In genomic region chr5:170176916-170177315, GRCh38 we compare ENCODE assay signal across 20 cellular contexts.
"Had no signal": no experiment of that assay in that cellular context is flagged by ENCODE, and none has a peak within 500 bp of the region (broad histone marks: within the 10 kb centered on the region; RNA-seq: fewer than 3 reads in every experiment).

No MANE protein-coding gene starts in this region.

- DNase-seq: activated CD4-positive, alpha-beta memory T cell treated with anti-CD3 and anti-CD28 coated beads for 36 hours; activated CD4-positive, alpha-beta T cell treated with anti-CD3 and anti-CD28 coated beads, Interleukin-2, amount 10 ng/mL, durations not matched to agents 7 days and 5 days; activated CD4-positive, CD25-positive, alpha-beta regulatory T cell; activated CD8-positive, alpha-beta memory T cell treated with anti-CD3 and anti-CD28 coated beads for 24 hours; activated gamma-delta T cell; activated naive CD4-positive, alpha-beta T cell treated with anti-CD3 and anti-CD28 coated beads for 36 hours; activated T-cell treated with anti-CD3 and anti-CD28 coated beads, Interleukin-2, amount 50 U/mL, for 48 hours; amygdala; KBM-7; NCI-H1092; NCI-H1417; NCI-H1930; NCI-H2171; NCI-H446; NCI-H524; PC-3; SIG-M5; T-helper 17 cell; T-helper 9 cell had no signal

- ATAC-seq: activated T-helper 17 cell treated with anti-CD3 and anti-CD28 coated beads, Interleukin-2, amount 50 U/mL, for 72 hours; PC-3; T-helper 17 cell had no signal
